9 cellular contexts compared by ENCODE assay signal in the genomic region with DNA sequence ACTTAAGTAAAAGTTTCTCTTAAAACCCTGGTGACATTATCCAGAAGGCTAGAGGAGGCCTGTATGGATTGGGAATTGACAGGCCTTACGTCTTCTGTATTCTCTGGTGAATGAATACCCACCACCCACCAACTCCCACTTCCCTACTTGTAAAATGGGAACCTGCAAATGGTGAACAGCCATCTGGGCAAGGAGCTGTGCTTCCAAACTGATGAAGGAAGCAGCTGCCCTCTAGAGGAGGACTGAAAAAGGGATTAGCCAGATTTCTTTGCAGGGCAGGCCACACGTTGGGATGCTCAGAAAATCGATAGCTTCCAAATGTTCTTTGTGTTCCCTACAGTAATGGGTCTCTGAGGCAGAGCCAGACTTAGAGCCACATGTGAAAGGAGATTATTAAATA. TPM values are rescaled to one million over a fixed set of nuclear protein-coding genes. Genes with fewer than 3 reads are reported as not detected.
DNase-seq lines count a peak whose midpoint lies in the region; ATAC-seq and TF ChIP-seq lines count a peak whose summit lies in the region.
"Had no signal": no experiment of that assay in that cellular context is flagged by ENCODE, and none has a peak within 500 bp of the region (broad histone marks: within the 10 kb centered on the region; RNA-seq: fewer than 3 reads in every experiment).

No MANE protein-coding gene starts in this region.

- no peak overlapping the region for H3K23ac ChIP-seq in IMR-90 (ENCODE audit: low read depth, low read length)

- peak; percentile 68 for TF ChIP-seq RAD21 in IMR-90 (IDR thresholded peaks at IDR 0.05; ENCODE audit: low read length)

- H3K4me2 ChIP-seq in IMR-90 (ENCODE audit: low read depth, low read length): no peak overlapping the region

- CTCF ChIA-PET in IMR-90 (lab: Yijun Ruan, JAX): interaction anchor here (0.6 to 1.5 kb wide), 9 partner anchors 13 to 707 kb away, joined by 3 to 6 read pairs (median 4); no protein-coding TSS in a partner anchor

- no peaks in the 10 kb centered on the region for H3K27me3 ChIP-seq in IMR-90 (ENCODE audit: control insufficient read depth, insufficient read depth, low read length)
- peaks cover 22% of the 10 kb centered on the region for H3K27me3 ChIP-seq in WERI-Rb-1 (ENCODE audit: insufficient read depth, low read depth, severe bottlenecking)
- peaks cover 0 to 5% of the 10 kb centered on the region in 2 donors for H3K27me3 ChIP-seq in left lung

- H3K4me3 ChIP-seq in IMR-90 (ENCODE audit: insufficient read depth, low read depth, low read length) (no peak overlapping the region), WERI-Rb-1 (ENCODE audit: low read depth, low read length) (no peak overlapping the region), left lung (no peak overlapping the region)
- H3K4me3 ChIP-seq: lung had no signal

- no CpG with 5 or more reads among the region's 3 CpGs for WGBS in IMR-90 (ENCODE audit: extremely low coverage in 2 of 2, insufficient read length in 1 of 2), 2 experiments

- in situ Hi-C loops in IMR-90 (cut with MboI; ENCODE audit: low sequenced_read_pairs): no loop called here

- no peaks in the 10 kb centered on the region for H4K20me1 ChIP-seq in IMR-90 (ENCODE audit: insufficient read depth, low read length)

- POLR2A ChIA-PET in IMR-90 (lab: Charles Lee; ENCODE audit: unreplicated experiment): no interaction called here

- no peak overlapping the region for H4K5ac ChIP-seq in IMR-90 (ENCODE audit: low read depth, low read length)

- H3K27ac ChIP-seq in IMR-90 (ENCODE audit: insufficient read depth, low read length) (no peak overlapping the region), WERI-Rb-1 (no peak overlapping the region), left lung (no peak overlapping the region)

- no peak for TF ChIP-seq POLR2A in IMR-90 (IDR thresholded peaks at IDR 0.05; ENCODE audit: low read depth, low read length)

- no peak overlapping the region for H4K8ac ChIP-seq in IMR-90 (ENCODE audit: low read depth in 2 of 2, low read length in 2 of 2)

- no peak overlapping the region for H3K56ac ChIP-seq in IMR-90 (ENCODE audit: extremely low read depth, insufficient read depth, low read length)

- dilution Hi-C loops in IMR-90 (cut with HindIII; ENCODE audit: low sequenced_read_pairs, unreplicated experiment): no loop called here

- H3K14ac ChIP-seq in IMR-90 (replicated peaks; ENCODE audit: low read depth, low read length): no peak overlapping the region

- no peak overlapping the region for H2AK5ac ChIP-seq in IMR-90 (ENCODE audit: low read depth, low read length)

- intact Hi-C loops in IMR-90 (cut with micrococcal nuclease) (loop anchor here (1.0 to 2.0 kb wide), 3 partner anchors 112 to 375 kb away; no protein-coding TSS in a partner anchor), left lung (cut with DNase I) (no loop called here)

- no peak overlapping the region for H2BK20ac ChIP-seq in IMR-90 (ENCODE audit: low read depth, low read length)

- no peak overlapping the region for H4K91ac ChIP-seq in IMR-90 (ENCODE audit: insufficient read depth, low read depth, low read length)

- H3K36me3 ChIP-seq in IMR-90 (ENCODE audit: control insufficient read depth, insufficient read depth, low read length): no peaks in the 10 kb centered on the region
- H3K36me3 ChIP-seq in WERI-Rb-1: no peaks in the 10 kb centered on the region
- no peaks in the 10 kb centered on the region for H3K36me3 ChIP-seq in left lung

- no peak overlapping the region for H3K18ac ChIP-seq in IMR-90 (ENCODE audit: low read depth, low read length)

- TF ChIP-seq CTCF in IMR-90 (conservative IDR thresholded peaks at IDR 0.05; ENCODE audit: low read depth, low read length) (peak; percentile 61), WERI-Rb-1 (IDR thresholded peaks at IDR 0.05; ENCODE audit: low read depth, low read length) (peak; percentile 32), left lung (IDR thresholded peaks at IDR 0.05) (peak in 1 of 2 donors; percentile 25)

- no peaks in the 10 kb centered on the region for H3K4me1 ChIP-seq in IMR-90 (ENCODE audit: control insufficient read depth, insufficient read depth, low read length)
- H3K4me1 ChIP-seq in left lung: no peaks in the 10 kb centered on the region

- no peak overlapping the region for H2AK9ac ChIP-seq in IMR-90 (replicated peaks; ENCODE audit: low read depth, low read length, poor library complexity)

- no peak overlapping the region for H3K4ac ChIP-seq in IMR-90 (ENCODE audit: low read depth, low read length)

- DNase-seq in DMS 273 (lab: John Stamatoyannopoulos, UW; ENCODE audit: unreplicated experiment) (peak; percentile 40), IMR-90 (peak; percentile 41), WERI-Rb-1 (peak; percentile 11), left lung (no peak), dedifferentiated amniotic fluid mesenchymal stem cell (ENCODE audit: extremely low spot score) (no peak)
- DNase-seq in activated CD8-positive, alpha-beta memory T cell treated with anti-CD3 and anti-CD28 coated beads, Interleukin-2, amount 50 U/mL, for 4 hours: no peak

- ATAC-seq in IMR-90 (ENCODE audit: low read depth): peak; percentile 73
- peak; percentile 51 for ATAC-seq in left lung
- no peak for ATAC-seq in HG02840 (IDR thresholded peaks at IDR 0.05; ENCODE audit: low FRiP score, unreplicated experiment)
- no peak for ATAC-seq in GM18858 (IDR thresholded peaks at IDR 0.05; ENCODE audit: unreplicated experiment)

- H2BK120ac ChIP-seq in IMR-90 (ENCODE audit: low read depth, low read length): no peak overlapping the region

- BruUV-seq in IMR-90 (replicated peaks; lab: Mats Ljungman, UMichigan): no TSS peak

- no peak overlapping the region for H2BK15ac ChIP-seq in IMR-90 (ENCODE audit: low read depth, low read length)

- H2BK5ac ChIP-seq in IMR-90 (ENCODE audit: low read depth, low read length, poor library complexity, severe bottlenecking): no peak overlapping the region

- no peak overlapping the region for H2AFZ ChIP-seq in IMR-90 (replicated peaks; ENCODE audit: low read length, poor library complexity)

- H3K79me1 ChIP-seq in IMR-90 (ENCODE audit: low read depth in 1 of 2, low read length in 2 of 2): no peaks in the 10 kb centered on the region

- no peaks in the 10 kb centered on the region for H3K9me3 ChIP-seq in IMR-90 (ENCODE audit: control insufficient read depth, insufficient read depth, low read length)
- H3K9me3 ChIP-seq in WERI-Rb-1 (ENCODE audit: severe bottlenecking): no peaks in the 10 kb centered on the region
- no peaks in the 10 kb centered on the region for H3K9me3 ChIP-seq in left lung

- no peaks in the 10 kb centered on the region for H3K9me1 ChIP-seq in IMR-90 (ENCODE audit: insufficient read depth, low read length)

- no peak overlapping the region for H3K9ac ChIP-seq in IMR-90 (ENCODE audit: low read depth, low read length)

TF ChIP-seq in IMR-90, 13 proteins besides CTCF, POLR2A, EP300 and RAD21:
- TF ChIP-seq SMC3 (IDR thresholded peaks at IDR 0.05; ENCODE audit: low read depth, low read length) (peak; percentile 48), CHD1 (IDR thresholded peaks at IDR 0.05; ENCODE audit: low read depth, low read length) (no peak)

RNA-seq across cellular contexts. Expression of a gene that starts 39.3 kb away (rescaled TPM):
- total RNA-seq in IMR-90 (2012; rRNA removed): 0.28 TPM in 1 of 2 replicates, not detected in the other
- not detected in 2 replicates for polyA plus RNA-seq in IMR-90 (2012; rRNA removed)
- not detected in 2 replicates for polyA plus RNA-seq in IMR-90 (2012; cell fraction: cytosol; rRNA removed)
- 0.03 TPM in 1 of 2 replicates, not detected in the other for polyA plus RNA-seq in IMR-90 (2012; cell fraction: nucleus; rRNA removed; ENCODE audit: low replicate concordance)
- total RNA-seq in left lung: under 1 TPM; 0.21 to 0.55 TPM

RNA-seq across cellular contexts. Expression of a gene that starts 49.0 kb away (rescaled TPM):
- total RNA-seq in IMR-90 (2012; rRNA removed): 0.83 and 1.1 TPM in 2 replicates
- polyA plus RNA-seq in IMR-90 (2012; rRNA removed): 1.1 and 1.2 TPM in 2 replicates
- 0.26 and 0.57 TPM in 2 replicates for polyA plus RNA-seq in IMR-90 (2012; cell fraction: cytosol; rRNA removed)
- polyA plus RNA-seq in IMR-90 (2012; cell fraction: nucleus; rRNA removed; ENCODE audit: low replicate concordance): 0.24 and 0.44 TPM in 2 replicates
- not detected for total RNA-seq in left lung

Comparison
In these comparisons a context has a peak if more than half of its experiments do, and no peak if none do; other contexts are left out.
1. DNase-seq: peak in DMS 273 (single experiment), IMR-90 (single experiment) and WERI-Rb-1 (single experiment); none in left lung (0 of 2), dedifferentiated amniotic fluid mesenchymal stem cell (single experiment) and activated CD8-positive, alpha-beta memory T cell treated with anti-CD3 and anti-CD28 coated beads, Interleukin-2, amount 50 U/mL, for 4 hours (single experiment).
2. ATAC-seq: peak in IMR-90 (single experiment) and left lung (single experiment); none in HG02840 (single experiment) and GM18858 (single experiment).